In the genomic region with DNA sequence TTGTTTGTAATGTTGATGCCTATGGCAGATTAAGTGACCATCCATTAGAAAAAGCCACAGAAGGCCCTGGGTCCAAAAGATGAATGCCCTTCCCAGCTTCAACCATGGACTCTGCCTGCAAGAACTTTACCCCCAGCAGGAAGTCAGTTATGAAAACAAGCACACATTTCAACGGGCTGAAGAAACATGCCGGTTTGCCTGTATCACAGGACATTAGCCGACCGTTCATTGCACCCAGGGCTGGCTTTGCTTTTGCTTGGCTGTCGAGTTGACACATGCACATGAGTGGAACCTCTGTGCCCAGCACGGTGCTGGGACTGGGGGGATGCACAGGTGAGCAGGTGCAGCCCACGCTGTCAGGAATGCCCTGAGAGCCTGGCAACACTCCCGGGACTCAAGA, we compare ENCODE assay signal across 23 cellular contexts.
DNase-seq lines count a peak whose midpoint lies in the region; ATAC-seq and TF ChIP-seq lines count a peak whose summit lies in the region.
"Had no signal": no experiment of that assay in that cellular context is flagged by ENCODE, and none has a peak within 500 bp of the region (broad histone marks: within the 10 kb centered on the region; RNA-seq: fewer than 3 reads in every experiment).

No MANE protein-coding gene starts in this region.

- H3K9me3 ChIP-seq in WERI-Rb-1 (ENCODE audit: severe bottlenecking) = no peaks in the 10 kb centered on the region
- no peaks in the 10 kb centered on the region for H3K9me3 ChIP-seq in colonic mucosa
- H3K9me3 ChIP-seq: esophagus muscularis mucosa, testis had no signal

- H3K27ac ChIP-seq in WERI-Rb-1 (no peak overlapping the region), colonic mucosa (no peak overlapping the region)
- H3K27ac ChIP-seq: brain microvascular endothelial cell, C4-2B, esophagus muscularis mucosa, HL-60, SK-N-MC, testis had no signal

- no peaks in the 10 kb centered on the region for H3K4me1 ChIP-seq in colonic mucosa
- H3K4me1 ChIP-seq: esophagus muscularis mucosa, testis had no signal

- H3K9me3 Mint-ChIP-seq in activated naive CD4-positive, alpha-beta T cell treated with anti-CD3 and anti-CD28 coated beads, Interleukin-2, amount 50 U/mL, for 24 hours = peaks cover 9% of the 10 kb centered on the region
- no peaks in the 10 kb centered on the region for H3K9me3 Mint-ChIP-seq in T-helper 1 cell treated with Interleukin-12 subunit alpha and Interleukin-12 subunit beta and Interleukin-4 antibody, amounts not matched to agents 30 μg/mL and 1 μg/mL, for 36 hours
- H3K9me3 Mint-ChIP-seq in activated naive CD8-positive, alpha-beta T cell treated with anti-CD3 and anti-CD28 coated beads for 36 hours = no peaks in the 10 kb centered on the region
- H3K9me3 Mint-ChIP-seq in stimulated activated effector memory CD8-positive, alpha-beta T cell treated with anti-CD3 and anti-CD28 coated beads, Interleukin-12 subunit alpha, Interleukin-12 subunit beta, amount 100 ng/mL, for 72 hours = peaks cover 2% of the 10 kb centered on the region
- H3K9me3 Mint-ChIP-seq: H9, WTC11 had no signal

- H3K9ac ChIP-seq in colonic mucosa (ENCODE audit: low read depth in 2 of 2, low read length in 2 of 2) = no peak overlapping the region

- intact Hi-C loops in colonic mucosa (cut with DNase I) = no loop called here

- no peaks in the 10 kb centered on the region for H3K27me3 Mint-ChIP-seq in activated naive CD4-positive, alpha-beta T cell treated with anti-CD3 and anti-CD28 coated beads, Interleukin-2, amount 50 U/mL, for 24 hours
- H3K27me3 Mint-ChIP-seq in T-helper 1 cell treated with Interleukin-12 subunit alpha and Interleukin-12 subunit beta and Interleukin-4 antibody, amounts not matched to agents 30 μg/mL and 1 μg/mL, for 36 hours (ENCODE audit: low read depth) = no peaks in the 10 kb centered on the region
- H3K27me3 Mint-ChIP-seq in activated naive CD8-positive, alpha-beta T cell treated with anti-CD3 and anti-CD28 coated beads for 36 hours = no peaks in the 10 kb centered on the region

- no peak for TF ChIP-seq CTCF in WERI-Rb-1 (IDR thresholded peaks at IDR 0.05; ENCODE audit: low read depth, low read length)
- no peak for TF ChIP-seq CTCF in colonic mucosa (IDR thresholded peaks at IDR 0.05)

- peaks cover 96% of the 10 kb centered on the region for H3K27me3 ChIP-seq in WERI-Rb-1 (ENCODE audit: insufficient read depth, low read depth, severe bottlenecking)
- H3K27me3 ChIP-seq in colonic mucosa = no peaks in the 10 kb centered on the region
- H3K27me3 ChIP-seq: brain microvascular endothelial cell, testis had no signal

- H3K27ac Mint-ChIP-seq in activated naive CD4-positive, alpha-beta T cell treated with anti-CD3 and anti-CD28 coated beads, Interleukin-2, amount 50 U/mL, for 24 hours = peak overlapping the region; percentile 98
- peak overlapping the region; percentile 96 for H3K27ac Mint-ChIP-seq in T-helper 1 cell treated with Interleukin-12 subunit alpha and Interleukin-12 subunit beta and Interleukin-4 antibody, amounts not matched to agents 30 μg/mL and 1 μg/mL, for 36 hours
- peak overlapping the region; percentile 96 for H3K27ac Mint-ChIP-seq in activated naive CD8-positive, alpha-beta T cell treated with anti-CD3 and anti-CD28 coated beads for 36 hours
- H3K27ac Mint-ChIP-seq in stimulated activated effector memory CD8-positive, alpha-beta T cell treated with anti-CD3 and anti-CD28 coated beads, Interleukin-12 subunit alpha, Interleukin-12 subunit beta, amount 100 ng/mL, for 72 hours = peak overlapping the region; percentile 91
- H3K27ac Mint-ChIP-seq: H9, WTC11 had no signal

- no peak for DNase-seq in activated naive CD4-positive, alpha-beta T cell treated with anti-CD3 and anti-CD28 coated beads, Interleukin-2, amount 50 U/mL, for 16 hours
- no peak for DNase-seq in activated naive CD8-positive, alpha-beta T cell treated with anti-CD3 and anti-CD28 coated beads for 36 hours
- DNase-seq in stimulated activated effector memory CD8-positive, alpha-beta T cell treated with anti-CD3 and anti-CD28 coated beads, Interleukin-12 subunit alpha, Interleukin-12 subunit beta, amount 100 ng/mL, for 72 hours (ENCODE audit: low spot score in 2 of 2) = no peak
- DNase-seq in WERI-Rb-1 (no peak), colonic mucosa (no peak)
- DNase-seq: brain microvascular endothelial cell; DMS 273 treated with DMSO at 0.1 percent for 48 hours; H9; hippocampal formation; NCI-H1105; NCI-H2081 treated with DMSO at 0.1 percent for 48 hours; NCI-H446; stimulated activated CD4-positive, alpha-beta T cell treated with anti-CD3 and anti-CD28 coated beads, Interleukin-1b, Interleukin-23, amount 100 ng/mL, for 48 hours; testis had no signal

- no peak for ATAC-seq in stimulated activated effector memory CD8-positive, alpha-beta T cell treated with anti-CD3 and anti-CD28 coated beads, Interleukin-12 subunit alpha, Interleukin-12 subunit beta, amount 100 ng/mL, for 72 hours
- ATAC-seq in GM18505 (IDR thresholded peaks at IDR 0.05; ENCODE audit: unreplicated experiment) = no peak
- ATAC-seq: Panc1, WTC11 had no signal

- H3K4me3 Mint-ChIP-seq in activated naive CD4-positive, alpha-beta T cell treated with anti-CD3 and anti-CD28 coated beads, Interleukin-2, amount 50 U/mL, for 24 hours = peak overlapping the region; percentile 61
- H3K4me3 Mint-ChIP-seq in T-helper 1 cell treated with Interleukin-12 subunit alpha and Interleukin-12 subunit beta and Interleukin-4 antibody, amounts not matched to agents 30 μg/mL and 1 μg/mL, for 36 hours = peak overlapping the region; percentile 51
- H3K4me3 Mint-ChIP-seq in activated naive CD8-positive, alpha-beta T cell treated with anti-CD3 and anti-CD28 coated beads for 36 hours = peak overlapping the region; percentile 57
- H3K4me3 Mint-ChIP-seq in stimulated activated effector memory CD8-positive, alpha-beta T cell treated with anti-CD3 and anti-CD28 coated beads, Interleukin-12 subunit alpha, Interleukin-12 subunit beta, amount 100 ng/mL, for 72 hours = peak overlapping the region; percentile 61
- H3K4me3 Mint-ChIP-seq: H9, WTC11 had no signal

- H3K36me3 ChIP-seq in WERI-Rb-1 (no peaks in the 10 kb centered on the region), colonic mucosa (no peaks in the 10 kb centered on the region)
- H3K36me3 ChIP-seq: brain microvascular endothelial cell, esophagus muscularis mucosa had no signal

- TF ChIP-seq POLR2A in GM18505 (IDR thresholded peaks at IDR 0.05; ENCODE audit: borderline replicate concordance, extremely low read depth, insufficient read depth, insufficient read length) = no peak

- peaks cover 98% of the 10 kb centered on the region for H3K4me1 Mint-ChIP-seq in activated naive CD4-positive, alpha-beta T cell treated with anti-CD3 and anti-CD28 coated beads, Interleukin-2, amount 50 U/mL, for 24 hours
- peaks cover 86% of the 10 kb centered on the region for H3K4me1 Mint-ChIP-seq in T-helper 1 cell treated with Interleukin-12 subunit alpha and Interleukin-12 subunit beta and Interleukin-4 antibody, amounts not matched to agents 30 μg/mL and 1 μg/mL, for 36 hours (ENCODE audit: low read depth)
- H3K4me1 Mint-ChIP-seq in activated naive CD8-positive, alpha-beta T cell treated with anti-CD3 and anti-CD28 coated beads for 36 hours = peaks cover 93% of the 10 kb centered on the region
- peaks cover 93% of the 10 kb centered on the region for H3K4me1 Mint-ChIP-seq in stimulated activated effector memory CD8-positive, alpha-beta T cell treated with anti-CD3 and anti-CD28 coated beads, Interleukin-12 subunit alpha, Interleukin-12 subunit beta, amount 100 ng/mL, for 72 hours
- H3K4me1 Mint-ChIP-seq: H9, WTC11 had no signal

- no peak overlapping the region for H3K4me3 ChIP-seq in WERI-Rb-1 (ENCODE audit: low read depth, low read length)
- no peak overlapping the region for H3K4me3 ChIP-seq in colonic mucosa
- H3K4me3 ChIP-seq: esophagus muscularis mucosa, SK-N-MC, testis had no signal

- peaks cover 3% of the 10 kb centered on the region for H3K36me3 Mint-ChIP-seq in activated naive CD4-positive, alpha-beta T cell treated with anti-CD3 and anti-CD28 coated beads, Interleukin-2, amount 50 U/mL, for 24 hours
- H3K36me3 Mint-ChIP-seq in T-helper 1 cell treated with Interleukin-12 subunit alpha and Interleukin-12 subunit beta and Interleukin-4 antibody, amounts not matched to agents 30 μg/mL and 1 μg/mL, for 36 hours (ENCODE audit: low read depth) = peaks cover 6% of the 10 kb centered on the region
- peaks cover 10% of the 10 kb centered on the region for H3K36me3 Mint-ChIP-seq in activated naive CD8-positive, alpha-beta T cell treated with anti-CD3 and anti-CD28 coated beads for 36 hours
- peaks cover 8% of the 10 kb centered on the region for H3K36me3 Mint-ChIP-seq in stimulated activated effector memory CD8-positive, alpha-beta T cell treated with anti-CD3 and anti-CD28 coated beads, Interleukin-12 subunit alpha, Interleukin-12 subunit beta, amount 100 ng/mL, for 72 hours
- H3K36me3 Mint-ChIP-seq: WTC11 had no signal
